9 cellular contexts compared by ENCODE assay signal in the genomic region with DNA sequence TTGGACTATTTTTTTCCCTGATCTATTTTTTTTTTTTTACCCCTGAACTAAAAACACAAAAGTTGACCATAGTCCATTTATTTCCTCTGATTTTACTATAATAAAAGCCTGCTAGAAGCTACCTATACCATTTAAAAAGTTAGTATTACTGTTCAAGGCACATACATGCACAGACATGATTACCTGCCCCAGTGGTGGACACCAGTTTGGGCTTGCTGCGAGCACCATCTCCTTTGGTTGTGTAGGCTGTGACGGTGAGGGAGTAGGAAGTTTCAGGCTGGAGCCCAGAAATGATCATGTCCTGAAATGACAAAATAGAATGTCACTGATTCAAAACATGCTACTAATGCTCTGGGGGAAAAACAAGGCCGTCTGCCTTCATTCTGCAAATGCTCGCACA.
"Had no signal": no experiment of that assay in that cellular context is flagged by ENCODE, and none has a peak within 500 bp of the region (broad histone marks: within the 10 kb centered on the region; RNA-seq: fewer than 3 reads in every experiment).

No MANE protein-coding gene starts in this region.

- ATAC-seq: K562 had no signal

- H3K4me3 ChIP-seq: GM23338, K562 had no signal

- FAIRE-seq: H1, H54, HTR-8/SVneo, K562 had no signal

- DNase-seq: H9, HCEC 1CT, IMR-90 had no signal

- H3K27ac ChIP-seq: HL-60 had no signal
